Comparison of ENCODE assay signal across 18 cellular contexts in genomic region chr2:217941339-217941738, GRCh38.
DNase-seq lines count a peak whose midpoint lies in the region; ATAC-seq, FAIRE-seq and TF ChIP-seq lines count a peak whose summit lies in the region.
"Had no signal": no experiment of that assay in that cellular context is flagged by ENCODE, and none has a peak within 500 bp of the region (broad histone marks: within the 10 kb centered on the region; RNA-seq: fewer than 3 reads in every experiment).

No MANE protein-coding gene starts in this region.

- peaks cover 0 to 10% of the 10 kb centered on the region in 2 donors for H3K36me3 Mint-ChIP-seq in CD14-positive monocyte
- H3K36me3 Mint-ChIP-seq: activated CD8-positive, alpha-beta memory T cell treated with anti-CD3 and anti-CD28 coated beads, Interleukin-2, amount 10 ng/mL, durations not matched to agents 7 days and 5 days; activated naive CD8-positive, alpha-beta T cell treated with anti-CD3 and anti-CD28 coated beads for 36 hours; immature natural killer cell had no signal

- POLR2A ChIA-PET in RWPE1 (lab: Yijun Ruan, JAX; ENCODE audit: low non-redundant PET), result no interaction called here

- H3K27ac ChIP-seq in right cardiac atrium (ENCODE audit: low read length) (peak overlapping the region; percentile 90), RWPE1 (no peak overlapping the region)

- H3K27me3 ChIP-seq in right cardiac atrium (ENCODE audit: control insufficient read depth, insufficient read depth), result no peaks in the 10 kb centered on the region

- H3K4me3 ChIP-seq in right cardiac atrium (ENCODE audit: low read length) (peak overlapping the region; percentile 79), retinal pigment epithelial cell (ENCODE audit: low read length) (peak overlapping the region; percentile 3)

- H3K9me3 Mint-ChIP-seq in CD14-positive monocyte, result no peaks in the 10 kb centered on the region
- H3K9me3 Mint-ChIP-seq: activated naive CD8-positive, alpha-beta T cell treated with anti-CD3 and anti-CD28 coated beads for 36 hours; immature natural killer cell had no signal

- CTCF ChIA-PET in RWPE1 (lab: Yijun Ruan, JAX), result no interaction called here

- no peaks in the 10 kb centered on the region for H3K9me3 ChIP-seq in right cardiac atrium (ENCODE audit: control insufficient read depth, low read length)

- intact Hi-C loops in Right ventricle myocardium superior (cut with DNase I), result no loop called here
- intact Hi-C loops in cardiac septum (cut with DNase I), result no loop called here
- intact Hi-C loops in right cardiac atrium (cut with DNase I), result loop anchor here in 3 of 4 donors (5.0 kb wide), 4 partner anchors 36 to 49 kb away; no protein-coding TSS in a partner anchor
- intact Hi-C loops in CD14-positive monocyte (cut with micrococcal nuclease), result no loop called here

- H3K27ac Mint-ChIP-seq in CD14-positive monocyte, result peak overlapping the region in 2 of 7 donors; percentile 13 to 22
- H3K27ac Mint-ChIP-seq: activated CD8-positive, alpha-beta memory T cell treated with anti-CD3 and anti-CD28 coated beads, Interleukin-2, amount 10 ng/mL, durations not matched to agents 7 days and 5 days; activated naive CD8-positive, alpha-beta T cell treated with anti-CD3 and anti-CD28 coated beads for 36 hours; immature natural killer cell had no signal

- no peak for TF ChIP-seq POLR2A in H54 (IDR thresholded peaks at IDR 0.05; ENCODE audit: low read depth, low read length)

- no peak for FAIRE-seq in H54 (lab: Jason Lieb, UNC)
- FAIRE-seq: endometrium, GM12891 had no signal

- peaks cover 35% of the 10 kb centered on the region for H3K4me1 ChIP-seq in right cardiac atrium (ENCODE audit: control insufficient read depth, insufficient read depth, low read length)

- no peak for TF ChIP-seq CTCF in retinal pigment epithelial cell (conservative IDR thresholded peaks at IDR 0.05; ENCODE audit: low read depth, low read length)
- no peak for TF ChIP-seq CTCF in CD14-positive monocyte (IDR thresholded peaks at IDR 0.05)
- no peak for TF ChIP-seq CTCF in RWPE1 (conservative IDR thresholded peaks at IDR 0.05; ENCODE audit: low read depth)

- 23% methylated on average over 11 of the region's 11 CpGs for WGBS in right cardiac atrium

- peaks cover 22% of the 10 kb centered on the region for H3K4me1 Mint-ChIP-seq in CD14-positive monocyte

- ATAC-seq in Right ventricle myocardium superior (ENCODE audit: poor library complexity) (no peak), right cardiac atrium (no peak)
- ATAC-seq: activated CD8-positive, alpha-beta memory T cell treated with anti-CD3 and anti-CD28 coated beads, Interleukin-2, amount 10 ng/mL, durations not matched to agents 7 days and 5 days; stimulated activated naive CD8-positive, alpha-beta T cell treated with anti-CD3 and anti-CD28 coated beads, Interleukin-15, Interleukin-2, amounts not matched to agents 100 U/mL and 50 U/mL, for 24 hours had no signal

- H3K4me3 Mint-ChIP-seq in CD14-positive monocyte, result peak overlapping the region in 1 of 2 donors; percentile 48
- H3K4me3 Mint-ChIP-seq: activated CD8-positive, alpha-beta memory T cell treated with anti-CD3 and anti-CD28 coated beads, Interleukin-2, amount 10 ng/mL, durations not matched to agents 7 days and 5 days; activated naive CD8-positive, alpha-beta T cell treated with anti-CD3 and anti-CD28 coated beads for 36 hours; immature natural killer cell had no signal

- peak; percentile 55 for DNase-seq in Right ventricle myocardium superior
- DNase-seq in cardiac septum (ENCODE audit: low spot score), result no peak
- DNase-seq in right cardiac atrium, result no peak
- no peak for DNase-seq in retinal pigment epithelial cell (ENCODE audit: low read depth)
- DNase-seq in SW 1271 (lab: John Stamatoyannopoulos, UW), result no peak
- no peak for DNase-seq in CD14-positive monocyte (ENCODE audit: low spot score)
- no peak for DNase-seq in RWPE1 (ENCODE audit: low spot score)
- DNase-seq in H54 (ENCODE audit: insufficient read length, low spot score), result no peak
- DNase-seq: activated CD8-positive, alpha-beta memory T cell treated with anti-CD3 and anti-CD28 coated beads, Interleukin-2, amount 10 ng/mL, durations not matched to agents 7 days and 5 days; activated naive CD8-positive, alpha-beta T cell treated with anti-CD3 and anti-CD28 coated beads for 36 hours; DMS79; immature natural killer cell; KBM-7; NCI-H2171; stimulated activated naive CD8-positive, alpha-beta T cell treated with anti-CD3 and anti-CD28 coated beads, Interleukin-15, Interleukin-2, amounts not matched to agents 100 U/mL and 50 U/mL, for 24 hours; T1000 had no signal

- H3K27me3 Mint-ChIP-seq in CD14-positive monocyte (ENCODE audit: low read depth in 3 of 3), result peaks cover 6 to 11% (median 6%) of the 10 kb centered on the region in 3 donors

Comparison
In these comparisons a context has a peak if more than half of its experiments do, and no peak if none do; other contexts are left out.
1. intact Hi-C loops: an anchor here in right cardiac atrium (5.0 kb wide); none called in Right ventricle myocardium superior, cardiac septum and CD14-positive monocyte.